ENCODE assay signal across 9 cellular contexts in genomic region chr6:111841822-111842221, GRCh38. TPM values are rescaled to one million over a fixed set of nuclear protein-coding genes. Genes with fewer than 3 reads are reported as not detected.
DNase-seq lines count a peak whose midpoint lies in the region; TF ChIP-seq lines count a peak whose summit lies in the region.
"Had no signal": no experiment of that assay in that cellular context is flagged by ENCODE, and none has a peak within 500 bp of the region (broad histone marks: within the 10 kb centered on the region; RNA-seq: fewer than 3 reads in every experiment).

No MANE protein-coding gene starts in this region.

- H3K4me3 Mint-ChIP-seq in T-helper 2 cell treated with Interferon-gamma antibody and Interleukin-4, amounts not matched to agents 5 μg/mL and 100 μg/mL, for 36 hours, result no peak overlapping the region

- no peaks in the 10 kb centered on the region for H3K9me3 ChIP-seq in fibroblast of lung (ENCODE audit: control insufficient read depth, insufficient read depth, low read depth, low read length)

- DNase-seq in activated gamma-delta T cell treated with Interleukin-2 at 50 U/mL for 16 hours (peak; percentile 41), activated gamma-delta T cell (lab: John Stamatoyannopoulos, UW) (no peak), fibroblast of lung (ENCODE audit: low read depth in 2 of 2) (peak; percentile 65 to 98), stromal cell of bone marrow (ENCODE audit: low read depth) (peak; percentile 68), putamen (ENCODE audit: low spot score) (no peak), NCI-H345 treated with DMSO at 0.1 percent for 48 hours (lab: John Stamatoyannopoulos, UW; ENCODE audit: unreplicated experiment) (no peak), amniotic stem cell (lab: John Stamatoyannopoulos, UW) (no peak)
- peak; percentile 64 for DNase-seq in T-helper 2 cell treated with Interferon-gamma antibody and Interleukin-4, amounts not matched to agents 5 μg/mL and 100 μg/mL, for 36 hours (ENCODE audit: low spot score)
- DNase-seq: NCI-H1105 treated with DMSO at 0.1 percent for 48 hours had no signal

- no peaks in the 10 kb centered on the region for H3K79me2 ChIP-seq in fibroblast of lung (ENCODE audit: control insufficient read depth, insufficient read depth, low read length)

- no peak overlapping the region for H3K9ac ChIP-seq in fibroblast of lung (ENCODE audit: insufficient read depth, low read length)

- H2AFZ ChIP-seq in fibroblast of lung (ENCODE audit: low read length), result no peak overlapping the region

- no peak overlapping the region for H3K27ac Mint-ChIP-seq in T-helper 2 cell treated with Interferon-gamma antibody and Interleukin-4, amounts not matched to agents 5 μg/mL and 100 μg/mL, for 36 hours

- H3K36me3 Mint-ChIP-seq in T-helper 2 cell treated with Interferon-gamma antibody and Interleukin-4, amounts not matched to agents 5 μg/mL and 100 μg/mL, for 36 hours (ENCODE audit: low read depth), result peaks cover 32% of the 10 kb centered on the region

- H3K27ac ChIP-seq in fibroblast of lung (ENCODE audit: insufficient read depth, low read length), result peak overlapping the region; percentile 43

- no peaks in the 10 kb centered on the region for H4K20me1 ChIP-seq in fibroblast of lung (ENCODE audit: control insufficient read depth, extremely low read depth, insufficient read depth, low read length)

- H3K4me1 ChIP-seq in fibroblast of lung (ENCODE audit: control insufficient read depth, extremely low read depth, insufficient read depth, low read length), result peaks cover 6% of the 10 kb centered on the region

- no peaks in the 10 kb centered on the region for H3K36me3 ChIP-seq in fibroblast of lung (ENCODE audit: control insufficient read depth, insufficient read depth, low read length)

- no peak for TF ChIP-seq CTCF in fibroblast of lung (conservative IDR thresholded peaks at IDR 0.05 in 1 of 2, IDR thresholded peaks at IDR 0.05 in 1 of 2; ENCODE audit: low read depth in 1 of 2, low read length in 2 of 2)

- H3K4me2 ChIP-seq in fibroblast of lung (ENCODE audit: extremely low read depth, insufficient read depth, low read length), result no peak overlapping the region

- no peaks in the 10 kb centered on the region for H3K9me3 Mint-ChIP-seq in T-helper 2 cell treated with Interferon-gamma antibody and Interleukin-4, amounts not matched to agents 5 μg/mL and 100 μg/mL, for 36 hours

- H3K4me1 Mint-ChIP-seq in T-helper 2 cell treated with Interferon-gamma antibody and Interleukin-4, amounts not matched to agents 5 μg/mL and 100 μg/mL, for 36 hours (ENCODE audit: low read depth), result peaks cover 60% of the 10 kb centered on the region

- H3K4me3 ChIP-seq in fibroblast of lung (replicated peaks in 1 of 4; ENCODE audit: control extremely low read depth in 1 of 4, insufficient read depth in 1 of 4, low read depth in 3 of 4, low read length in 4 of 4), result no peak overlapping the region

- no peaks in the 10 kb centered on the region for H3K27me3 Mint-ChIP-seq in T-helper 2 cell treated with Interferon-gamma antibody and Interleukin-4, amounts not matched to agents 5 μg/mL and 100 μg/mL, for 36 hours (ENCODE audit: low read depth)

- no peaks in the 10 kb centered on the region for H3K27me3 ChIP-seq in fibroblast of lung (ENCODE audit: control insufficient read depth, insufficient read depth, low read length)

RNA-seq across cellular contexts. Expression of gene FYN, which starts 31.4 kb away (rescaled TPM):
- total RNA-seq in fibroblast of lung, result 59.3 and 64.7 TPM in 2 replicates
- 40.4 and 64.7 TPM in 2 replicates for polyA plus RNA-seq in fibroblast of lung
- 32.7 and 58.1 TPM in 2 replicates for polyA plus RNA-seq in fibroblast of lung (2012)
- 57.6 and 86.6 TPM in 2 replicates for polyA minus RNA-seq in fibroblast of lung (ENCODE audit: low replicate concordance)

Comparison
In these comparisons a context has a peak if more than half of its experiments do, and no peak if none do; other contexts are left out.
1. DNase-seq: peak in activated gamma-delta T cell treated with Interleukin-2 at 50 U/mL for 16 hours (single experiment), T-helper 2 cell treated with Interferon-gamma antibody and Interleukin-4, amounts not matched to agents 5 μg/mL and 100 μg/mL, for 36 hours (single experiment), fibroblast of lung (2 of 2) and stromal cell of bone marrow (single experiment); none in activated gamma-delta T cell (single experiment), putamen (single experiment), NCI-H345 treated with DMSO at 0.1 percent for 48 hours (single experiment) and amniotic stem cell (single experiment).